Comparison of ENCODE assay signal across 2 cellular contexts in genomic region chr10:89695307-89695706, GRCh38.
TF ChIP-seq lines count a peak whose summit lies in the region.

No MANE protein-coding gene starts in this region.

TF ChIP-seq in GM23338, 12 proteins besides CTCF, POLR2A, EP300 and RAD21 (continued from another document):
- no peak for TF ChIP-seq NANOG (IDR thresholded peaks at IDR 0.05; ENCODE audit: borderline replicate concordance)

TF ChIP-seq in Ishikawa, 13 proteins besides CTCF, POLR2A, EP300 and RAD21 (continued from another document):
- peak; percentile 87 for TF ChIP-seq TEAD4 (IDR thresholded peaks at IDR 0.05)
- no peak for TF ChIP-seq EGR1 (IDR thresholded peaks at IDR 0.05)
TF ChIP-seq in Ishikawa: peak in this region for 5.
